13 cellular contexts compared by ENCODE assay signal in genomic region chr2:134259571-134259970, GRCh38. TPM values are rescaled to one million over a fixed set of nuclear protein-coding genes. Genes with fewer than 3 reads are reported as not detected.
DNase-seq lines count a peak whose midpoint lies in the region; ATAC-seq and TF ChIP-seq lines count a peak whose summit lies in the region.
"Had no signal": no experiment of that assay in that cellular context is flagged by ENCODE, and none has a peak within 500 bp of the region (broad histone marks: within the 10 kb centered on the region; RNA-seq: fewer than 3 reads in every experiment).

No MANE protein-coding gene starts in this region.

- DNase-seq in CD4-positive, alpha-beta T cell = no peak
- DNase-seq in Peyer's patch = no peak
- no peak for DNase-seq in effector memory CD8-positive, alpha-beta T cell
- DNase-seq in neural crest cell (ENCODE audit: low read depth, low spot score) = no peak
- DNase-seq in ovary = no peak
- no peak for DNase-seq in NCI-H2171 treated with DMSO at 0.1 percent for 48 hours (lab: John Stamatoyannopoulos, UW)
- DNase-seq in T1000 (lab: John Stamatoyannopoulos, UW) = no peak
- DNase-seq: activated CD8-positive, alpha-beta memory T cell treated with anti-CD3 and anti-CD28 coated beads, Interleukin-2, amount 10 ng/mL, durations not matched to agents 7 days and 5 days; DMS79 treated with DMSO at 0.1 percent for 48 hours; NCI-H1092 had no signal

- TF ChIP-seq POLR2A in Peyer's patch (IDR thresholded peaks at IDR 0.05) (no peak), ovary (IDR thresholded peaks at IDR 0.05) (no peak)

- peak overlapping the region; percentile 55 for H3K4me3 Mint-ChIP-seq in CD4-positive, alpha-beta T cell
- peak overlapping the region in 1 of 2 donors; percentile 28 for H3K4me3 Mint-ChIP-seq in effector memory CD8-positive, alpha-beta T cell
- no peak overlapping the region for H3K4me3 Mint-ChIP-seq in neural crest cell
- H3K4me3 Mint-ChIP-seq: activated CD8-positive, alpha-beta memory T cell treated with anti-CD3 and anti-CD28 coated beads, Interleukin-2, amount 10 ng/mL, durations not matched to agents 7 days and 5 days had no signal

- ATAC-seq in CD4-positive, alpha-beta T cell (ENCODE audit: poor library complexity) = no peak
- no peak for ATAC-seq in effector memory CD8-positive, alpha-beta T cell (replicated peaks)
- ATAC-seq in GM21825 (IDR thresholded peaks at IDR 0.05; ENCODE audit: unreplicated experiment) = no peak

- no peak for TF ChIP-seq EP300 in ovary (IDR thresholded peaks at IDR 0.05)

- H3K27me3 ChIP-seq in CD4-positive, alpha-beta T cell (ENCODE audit: control insufficient read depth, insufficient read depth, low read length) = no peaks in the 10 kb centered on the region
- H3K27me3 ChIP-seq in Peyer's patch = no peaks in the 10 kb centered on the region
- H3K27me3 ChIP-seq in ovary = no peaks in the 10 kb centered on the region

- H3K4me1 ChIP-seq in Peyer's patch = peaks cover 0 to 46% (median 28%) of the 10 kb centered on the region in 4 donors
- peaks cover 26% of the 10 kb centered on the region for H3K4me1 ChIP-seq in ovary (ENCODE audit: insufficient read depth)

- intact Hi-C loops in CD4-positive, alpha-beta T cell (cut with DNase I, micrococcal nuclease) = loop anchor here (2.0 to 5.0 kb wide), 2 partner anchors 23 to 33 kb away; no protein-coding TSS in a partner anchor
- intact Hi-C loops in ovary (cut with DNase I) = loop anchor here in 1 of 4 donors (10.0 kb wide), 1 partner anchor 135 kb away; no protein-coding TSS in a partner anchor

- no peaks in the 10 kb centered on the region for H3K9me3 Mint-ChIP-seq in CD4-positive, alpha-beta T cell
- no peaks in the 10 kb centered on the region for H3K9me3 Mint-ChIP-seq in effector memory CD8-positive, alpha-beta T cell
- no peaks in the 10 kb centered on the region for H3K9me3 Mint-ChIP-seq in neural crest cell
- H3K9me3 Mint-ChIP-seq: activated naive CD4-positive, alpha-beta T cell treated with anti-CD3 and anti-CD28 coated beads, Interleukin-2, amount 50 U/mL, for 24 hours; stimulated activated naive CD8-positive, alpha-beta T cell treated with anti-CD3 and anti-CD28 coated beads, Interleukin-15, Interleukin-2, amounts not matched to agents 100 ng/mL and 50 ng/mL, for 24 hours had no signal

- no peak overlapping the region for H3K27ac ChIP-seq in CD4-positive, alpha-beta T cell (ENCODE audit: low read depth, low read length)
- H3K27ac ChIP-seq in Peyer's patch = peak overlapping the region; percentile 35 to 88 (median 64)
- peak overlapping the region in 1 of 2 donors; percentile 4 for H3K27ac ChIP-seq in ovary

- WGBS in ovary, 3 donors = 26 to 55% (median 43%) methylated on average over 2 of the region's 2 CpGs

- no peaks in the 10 kb centered on the region for H3K9me3 ChIP-seq in CD4-positive, alpha-beta T cell (ENCODE audit: control insufficient read depth, low read length)
- H3K9me3 ChIP-seq in Peyer's patch (no peaks in the 10 kb centered on the region), ovary (no peaks in the 10 kb centered on the region)

- CTCF ChIA-PET in CD4-positive, alpha-beta T cell (lab: Charles Lee) = no interaction called here

- no peaks in the 10 kb centered on the region for H3K27me3 Mint-ChIP-seq in CD4-positive, alpha-beta T cell
- no peaks in the 10 kb centered on the region for H3K27me3 Mint-ChIP-seq in effector memory CD8-positive, alpha-beta T cell
- no peaks in the 10 kb centered on the region for H3K27me3 Mint-ChIP-seq in neural crest cell (ENCODE audit: low read depth)
- H3K27me3 Mint-ChIP-seq: activated naive CD4-positive, alpha-beta T cell treated with anti-CD3 and anti-CD28 coated beads, Interleukin-2, amount 50 U/mL, for 24 hours; stimulated activated naive CD8-positive, alpha-beta T cell treated with anti-CD3 and anti-CD28 coated beads, Interleukin-15, Interleukin-2, amounts not matched to agents 100 ng/mL and 50 ng/mL, for 24 hours had no signal

- H3K27ac Mint-ChIP-seq in CD4-positive, alpha-beta T cell = peak overlapping the region; percentile 91
- peak overlapping the region; percentile 84 to 86 for H3K27ac Mint-ChIP-seq in effector memory CD8-positive, alpha-beta T cell
- peak overlapping the region; percentile 80 for H3K27ac Mint-ChIP-seq in neural crest cell (ENCODE audit: unreplicated experiment)

- peaks cover 0 to 8% (median 0%) of the 10 kb centered on the region in 3 donors for H3K36me3 ChIP-seq in Peyer's patch
- H3K36me3 ChIP-seq in ovary = no peaks in the 10 kb centered on the region

- no peak for TF ChIP-seq CTCF in CD4-positive, alpha-beta T cell (IDR thresholded peaks at IDR 0.05)
- no peak for TF ChIP-seq CTCF in Peyer's patch (IDR thresholded peaks at IDR 0.05)
- TF ChIP-seq CTCF in neural crest cell (conservative IDR thresholded peaks at IDR 0.05) = no peak
- TF ChIP-seq CTCF in ovary (IDR thresholded peaks at IDR 0.05) = no peak

- peaks cover 88% of the 10 kb centered on the region for H3K4me1 Mint-ChIP-seq in CD4-positive, alpha-beta T cell (ENCODE audit: low read depth)
- H3K4me1 Mint-ChIP-seq in effector memory CD8-positive, alpha-beta T cell (ENCODE audit: low read depth in 2 of 2) = peaks cover 32 to 41% of the 10 kb centered on the region in 2 donors
- peaks cover 19% of the 10 kb centered on the region for H3K4me1 Mint-ChIP-seq in neural crest cell

- POLR2A ChIA-PET in CD4-positive, alpha-beta T cell (lab: Charles Lee) = interaction anchor here (0.7 kb wide), 1 partner anchor 501 kb away, joined by 3 read pairs; no protein-coding TSS in a partner anchor

- H3K4me3 ChIP-seq in Peyer's patch = no peak overlapping the region
- no peak overlapping the region for H3K4me3 ChIP-seq in ovary

- H3K36me3 Mint-ChIP-seq in CD4-positive, alpha-beta T cell (ENCODE audit: low read depth) = peaks cover 16% of the 10 kb centered on the region
- H3K36me3 Mint-ChIP-seq in effector memory CD8-positive, alpha-beta T cell (ENCODE audit: insufficient read depth) = peaks cover 13% of the 10 kb centered on the region
- H3K36me3 Mint-ChIP-seq in neural crest cell (ENCODE audit: low read depth) = no peaks in the 10 kb centered on the region

RNA-seq across cellular contexts. Expression of gene MGAT5, which starts 5.7 kb away (rescaled TPM):
- total RNA-seq in CD4-positive, alpha-beta T cell = 10 to 100 TPM; 77.5 to 77.8 TPM
- total RNA-seq in Peyer's patch (100 to 1,000 TPM; 106 to 182 (median 117) TPM), neural crest cell (34.2 and 36.8 TPM in 2 replicates), ovary (10 to 100 TPM; 23.5 to 47.6 (median 32.4) TPM)
- 10 to 100 TPM; 11.3 to 61.2 TPM for polyA plus RNA-seq in ovary
